In the genomic region with DNA sequence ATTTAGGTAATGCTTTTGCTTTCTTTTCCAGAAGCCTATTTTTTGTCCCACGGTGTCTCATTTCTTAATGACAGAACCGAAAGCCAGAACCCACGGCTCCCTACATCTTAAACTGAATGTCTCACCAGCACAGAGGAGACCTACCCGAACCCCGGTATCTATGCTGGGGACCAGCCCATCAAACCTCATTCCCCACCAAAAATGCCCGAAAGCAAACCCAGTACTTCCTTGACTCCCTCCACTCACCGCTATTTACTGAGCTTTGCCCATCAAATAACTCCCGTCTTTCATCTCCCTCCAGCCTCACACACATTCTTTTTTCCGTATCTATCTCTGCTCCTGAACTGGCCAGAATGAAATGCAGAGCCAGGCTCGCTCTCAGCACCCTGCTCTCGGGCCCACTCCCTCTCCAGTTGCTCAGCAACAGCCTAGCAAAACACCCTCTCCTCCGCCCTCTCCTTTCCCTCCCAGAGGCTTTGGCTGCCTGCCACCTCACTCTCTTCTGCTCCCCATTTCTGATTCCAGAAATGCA, we compare ENCODE assay signal across 8 cellular contexts. TPM values are rescaled to one million over a fixed set of nuclear protein-coding genes. Genes with fewer than 3 reads are reported as not detected.
DNase-seq lines count a peak whose midpoint lies in the region; ATAC-seq and TF ChIP-seq lines count a peak whose summit lies in the region.

No MANE protein-coding gene starts in this region.

- DNase-seq in A673 (ENCODE audit: low spot score) (peak; percentile 85), H7 (peak; percentile 89), NCI-H82 (lab: John Stamatoyannopoulos, UW) (peak; percentile 89), cardiac fibroblast (ENCODE audit: low read depth in 2 of 2) (peak; percentile 38 to 78), iPS-NIHi7 (ENCODE audit: extremely low spot score) (peak; percentile 71), gastrocnemius medialis (peak in 1 of 2 donors; percentile 74)

- H3K4me1 ChIP-seq in A673 (ENCODE audit: insufficient read depth, low read length, poor library complexity, severe bottlenecking) (peaks cover 37% of the 10 kb centered on the region), gastrocnemius medialis (peaks cover 74 to 84% of the 10 kb centered on the region in 2 donors)

- peak in 1 of 2 donors; percentile 10 for ATAC-seq in gastrocnemius medialis
- no peak for ATAC-seq in HG03342 (IDR thresholded peaks at IDR 0.05; ENCODE audit: unreplicated experiment)
- ATAC-seq in GM19397 (IDR thresholded peaks at IDR 0.05; ENCODE audit: unreplicated experiment) = no peak

- TF ChIP-seq CTCF in A673 (conservative IDR thresholded peaks at IDR 0.05; ENCODE audit: low read depth, low read length) (no peak), cardiac fibroblast (IDR thresholded peaks at IDR 0.05; ENCODE audit: low read depth, low read length) (no peak), gastrocnemius medialis (IDR thresholded peaks at IDR 0.05 in 4 of 5, conservative IDR thresholded peaks at IDR 0.05 in 1 of 5) (no peak)

- H3K27ac ChIP-seq in A673 (ENCODE audit: low read depth, low read length, poor library complexity, severe bottlenecking) (no peak overlapping the region), gastrocnemius medialis (peak overlapping the region; percentile 93 to 95 (median 93))

- CTCF ChIA-PET in A673 (lab: Charles Lee) = no interaction called here

- peak overlapping the region; percentile 62 for H3K4me3 ChIP-seq in A673 (ENCODE audit: low read depth, low read length, poor library complexity, severe bottlenecking)
- no peak overlapping the region for H3K4me3 ChIP-seq in H7 (ENCODE audit: insufficient read depth, low read depth, low read length)
- H3K4me3 ChIP-seq in cardiac fibroblast (replicated peaks in 1 of 2; ENCODE audit: low read depth in 2 of 2, low read length in 2 of 2) = peak overlapping the region in 1 of 2 donors; percentile 25
- H3K4me3 ChIP-seq in gastrocnemius medialis = peak overlapping the region; percentile 74 to 95 (median 78)

- intact Hi-C loops in A673 (cut with micrococcal nuclease; ENCODE audit: unreplicated experiment) = loop anchor here (5.0 to 10.0 kb wide), 2 partner anchors 274 to 636 kb away; no protein-coding TSS in a partner anchor
- intact Hi-C loops in gastrocnemius medialis (cut with DNase I; ENCODE audit: low total_unique reads) = loop anchor here (10.0 kb wide), 2 partner anchors 954 to 1214 kb away; no protein-coding TSS in a partner anchor

- TF ChIP-seq POLR2A in gastrocnemius medialis (IDR thresholded peaks at IDR 0.05) = no peak

- no peaks in the 10 kb centered on the region for H3K27me3 ChIP-seq in A673 (replicated peaks; ENCODE audit: insufficient read depth, low read depth, low read length, poor library complexity)
- H3K27me3 ChIP-seq in H7 (ENCODE audit: control insufficient read depth, insufficient read depth, low read length) = peaks cover 58% of the 10 kb centered on the region
- no peaks in the 10 kb centered on the region for H3K27me3 ChIP-seq in gastrocnemius medialis

- no TSS peak for BruUV-seq in A673 (replicated peaks; lab: Mats Ljungman, UMichigan)

- in situ Hi-C loops in gastrocnemius medialis (cut with MboI; ENCODE audit: low sequenced_read_pairs in 4 of 4) = loop anchor here (10.0 to 25.0 kb wide), 5 partner anchors 124 to 1024 kb away; no protein-coding TSS in a partner anchor

- POLR2A ChIA-PET in A673 (lab: Charles Lee; ENCODE audit: low non-redundant PET) = no interaction called here

- H3K36me3 ChIP-seq in A673 (ENCODE audit: insufficient read depth, low read length, poor library complexity, severe bottlenecking) = no peaks in the 10 kb centered on the region
- no peaks in the 10 kb centered on the region for H3K36me3 ChIP-seq in H7 (replicated peaks; ENCODE audit: control insufficient read depth, insufficient read depth, low read length)
- no peaks in the 10 kb centered on the region for H3K36me3 ChIP-seq in gastrocnemius medialis

- H3K9me3 ChIP-seq in A673 (ENCODE audit: low read depth, low read length, poor library complexity, severe bottlenecking) (no peaks in the 10 kb centered on the region), gastrocnemius medialis (no peaks in the 10 kb centered on the region)

RNA-seq across cellular contexts. Expression of a gene that starts 4.1 kb away (rescaled TPM):
- total RNA-seq in A673 (2021) (5.4 and 7.1 TPM in 2 replicates), gastrocnemius medialis (100 to 1,000 TPM in 3 of 4 donors, 10 to 100 TPM in 1; 99.5 to 550 (median 279) TPM)
- 2.9 and 10.2 TPM in 2 replicates for total RNA-seq in H7 (2014; rRNA removed; shearing (Covaris generic))

RNA-seq across cellular contexts. Expression of a gene that starts 58.1 kb away (rescaled TPM):
- total RNA-seq in A673 (2021) = 614 and 767 TPM in 2 replicates
- total RNA-seq in H7 (2014; rRNA removed; shearing (Covaris generic)) = 848 and 859 TPM in 2 replicates
- 10 to 100 TPM; 14.3 to 44.4 (median 23.6) TPM for total RNA-seq in gastrocnemius medialis

Comparison
In these comparisons a context has a peak if more than half of its experiments do, and no peak if none do; other contexts are left out.
1. RNA of a gene that starts 58.1 kb away (total RNA-seq): 848 to 859 TPM in H7 and 614 to 767 TPM in A673; 14.3 to 44.4 TPM in gastrocnemius medialis; every median in the first group is over 10 times any median in the second.